Comparison of ENCODE assay signal across 9 cellular contexts in the genomic region with DNA sequence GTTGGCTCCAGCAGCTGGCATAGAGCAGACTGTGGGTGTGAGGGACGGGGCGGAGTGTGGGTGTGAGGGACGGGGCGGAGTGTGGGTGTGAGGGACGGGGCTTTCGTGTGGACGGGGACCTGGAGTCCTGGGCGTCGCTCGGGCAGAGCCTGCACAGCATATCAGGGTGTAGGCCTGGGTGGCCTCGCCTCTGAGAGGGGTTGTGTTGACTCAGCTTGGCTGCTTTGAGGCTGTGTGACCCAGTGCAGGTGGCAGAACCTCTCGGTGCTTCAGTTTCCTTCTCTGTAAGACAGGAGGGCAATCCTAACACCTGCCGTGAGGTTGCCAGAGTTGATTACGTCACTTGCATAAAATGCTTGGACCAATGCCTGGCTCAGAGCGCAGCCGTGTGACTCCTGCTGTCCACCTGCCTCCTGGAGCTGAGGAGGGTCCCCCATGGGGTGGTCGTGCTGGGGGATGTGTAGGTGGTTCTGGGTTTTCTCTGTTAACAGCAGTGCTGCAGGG. TPM values are rescaled to one million over a fixed set of nuclear protein-coding genes. Genes with fewer than 3 reads are reported as not detected.
DNase-seq lines count a peak whose midpoint lies in the region; ATAC-seq, FAIRE-seq and TF ChIP-seq lines count a peak whose summit lies in the region.
"Had no signal": no experiment of that assay in that cellular context is flagged by ENCODE, and none has a peak within 500 bp of the region (broad histone marks: within the 10 kb centered on the region; RNA-seq: fewer than 3 reads in every experiment).

No MANE protein-coding gene starts in this region.

- H3K9me3 Mint-ChIP-seq in activated naive CD4-positive, alpha-beta T cell treated with anti-CD3 and anti-CD28 coated beads, Interleukin-2, amount 10 ng/mL, durations not matched to agents 7 days and 5 days = no peaks in the 10 kb centered on the region

- BruUV-seq in HepG2 (replicated peaks; lab: Mats Ljungman, UMichigan) = no TSS peak

- in situ Hi-C loops in HepG2 (cut with HindIII; ENCODE audit: extremely low pct_ligation_motif_present, low pct_unique_long_range_greater_than_20kb) (no loop called here), transverse colon (cut with MboI; ENCODE audit: low pct_ligation_motif_present in 1 of 4, low pct_unique_long_range_greater_than_20kb in 1 of 4, low sequenced_read_pairs in 3 of 4) (no loop called here)

- H4K20me1 ChIP-seq in HepG2 (ENCODE audit: insufficient read depth, low read length) = no peaks in the 10 kb centered on the region; the same call in 1 of the 2 replicates

- TF ChIP-seq EP300 in HepG2 (IDR thresholded peaks at IDR 0.05; ENCODE audit: low read depth in 2 of 2, low read length in 2 of 2) (no peak), HepG2 (CRISPR knock-in tag; IDR thresholded peaks at IDR 0.05; ENCODE audit: borderline replicate concordance) (no peak), transverse colon (IDR thresholded peaks at IDR 0.05; ENCODE audit: low read depth) (no peak)

- H2AFZ ChIP-seq in HepG2 (ENCODE audit: low read length) = no peak overlapping the region

- TF ChIP-seq RAD21 in HepG2 (CRISPR knock-in tag; IDR thresholded peaks at IDR 0.05) = no peak

- intact Hi-C loops in HepG2 (cut with micrococcal nuclease; ENCODE audit: unreplicated experiment) (no loop called here), transverse colon (cut with DNase I; ENCODE audit: low total_unique reads) (no loop called here)

- no peak overlapping the region for H3K4me3 ChIP-seq in HepG2 (replicated peaks in 1 of 3; ENCODE audit: insufficient read depth in 1 of 3, low read depth in 2 of 3, low read length in 3 of 3)
- H3K4me3 ChIP-seq in transverse colon = no peak overlapping the region

- H3K9me3 ChIP-seq in HepG2 (ENCODE audit: low read length) (no peaks in the 10 kb centered on the region), transverse colon (no peaks in the 10 kb centered on the region)

- ATAC-seq in HepG2 (no peak), GM18502 (IDR thresholded peaks at IDR 0.05; ENCODE audit: poor library complexity, unreplicated experiment) (no peak)

- WGBS in HepG2 (ENCODE audit: low lambda C conversion rate) = 98% methylated on average over 12 of the region's 17 CpGs
- WGBS in transverse colon (ENCODE audit: low coverage in 1 of 2), 2 donors = 47 to 53% methylated on average over 3 to 17 of the region's 17 CpGs

- H3K4me3 Mint-ChIP-seq in activated naive CD4-positive, alpha-beta T cell treated with anti-CD3 and anti-CD28 coated beads, Interleukin-2, amount 10 ng/mL, durations not matched to agents 7 days and 5 days = no peak overlapping the region

- POLR2A ChIA-PET in HepG2 (lab: Yijun Ruan, JAX) = no interaction called here

- no peaks in the 10 kb centered on the region for H3K27me3 Mint-ChIP-seq in activated naive CD4-positive, alpha-beta T cell treated with anti-CD3 and anti-CD28 coated beads, Interleukin-2, amount 10 ng/mL, durations not matched to agents 7 days and 5 days

- H3K36me3 Mint-ChIP-seq in activated naive CD4-positive, alpha-beta T cell treated with anti-CD3 and anti-CD28 coated beads, Interleukin-2, amount 10 ng/mL, durations not matched to agents 7 days and 5 days = peaks cover 18% of the 10 kb centered on the region

- no peak for TF ChIP-seq CTCF in HepG2 (CRISPR knock-in tag; IDR thresholded peaks at IDR 0.05)
- no peak for TF ChIP-seq CTCF in transverse colon (IDR thresholded peaks at IDR 0.05)

- H3K36me3 ChIP-seq in HepG2 (replicated peaks in 1 of 2; ENCODE audit: control insufficient read depth in 1 of 2, insufficient read depth in 2 of 2, low read length in 2 of 2) = peaks cover 17 to 28% of the 10 kb centered on the region in 2 experiments; a peak in 3 of 5 replicates
- no peaks in the 10 kb centered on the region for H3K36me3 ChIP-seq in transverse colon

- no peak for FAIRE-seq in HepG2 (lab: Jason Lieb, UNC)

- H3K27ac ChIP-seq in HepG2 (ENCODE audit: extremely low read length, insufficient read depth, low read length) = no peak overlapping the region
- H3K27ac ChIP-seq in transverse colon = peak overlapping the region; percentile 73 to 87 (median 82)

- peak overlapping the region; percentile 58 for H3K27ac Mint-ChIP-seq in activated naive CD4-positive, alpha-beta T cell treated with anti-CD3 and anti-CD28 coated beads, Interleukin-2, amount 10 ng/mL, durations not matched to agents 7 days and 5 days

- H3K27me3 ChIP-seq in HepG2 (ENCODE audit: control insufficient read depth in 1 of 2, insufficient read depth in 2 of 2, low read length in 2 of 2) (no peaks in the 10 kb centered on the region), transverse colon (no peaks in the 10 kb centered on the region)

- H3K9ac ChIP-seq in HepG2 (ENCODE audit: insufficient read depth, low read depth, low read length) = no peak overlapping the region

- H3K79me2 ChIP-seq in HepG2 (ENCODE audit: insufficient read depth, low read length) = peaks cover 75% of the 10 kb centered on the region

- H3K4me1 ChIP-seq in HepG2 (ENCODE audit: insufficient read depth, low read length) = peaks cover 89% of the 10 kb centered on the region
- peaks cover 23 to 58% (median 44%) of the 10 kb centered on the region in 4 donors for H3K4me1 ChIP-seq in transverse colon

- no peak for DNase-seq in activated naive CD4-positive, alpha-beta T cell treated with anti-CD3 and anti-CD28 coated beads, Interleukin-2, amount 10 ng/mL, durations not matched to agents 7 days and 5 days
- DNase-seq in activated naive CD4-positive, alpha-beta T cell (lab: John Stamatoyannopoulos, UW) = no peak
- DNase-seq in astrocyte of the hippocampus (ENCODE audit: low read depth, low spot score) (peak; percentile 63), HepG2 (ENCODE audit: low spot score) (no peak), transverse colon (peak; percentile 84), COR-L47 (lab: John Stamatoyannopoulos, UW) (no peak), NCI-H526 (lab: John Stamatoyannopoulos, UW) (no peak)
- DNase-seq: DMS153 had no signal

- CTCF ChIA-PET in activated naive CD4-positive, alpha-beta T cell treated with anti-CD3 and anti-CD28 coated beads, Interleukin-2, amount 10 ng/mL, durations not matched to agents 7 days and 5 days (lab: Charles Lee) = interaction anchor here (0.6 kb wide), 1 partner anchor 1125 kb away, joined by 3 read pairs; no protein-coding TSS in a partner anchor
- CTCF ChIA-PET in HepG2 (lab: Yijun Ruan, JAX; ENCODE audit: low intra/inter-chr PET ratio, low total read pairs) = no interaction called here

- H3K4me2 ChIP-seq in HepG2 (ENCODE audit: low read depth, low read length) = no peak overlapping the region

- H3K4me1 Mint-ChIP-seq in activated naive CD4-positive, alpha-beta T cell treated with anti-CD3 and anti-CD28 coated beads, Interleukin-2, amount 10 ng/mL, durations not matched to agents 7 days and 5 days = peaks cover 45% of the 10 kb centered on the region

- TF ChIP-seq POLR2A in HepG2 (IDR thresholded peaks at IDR 0.05; ENCODE audit: insufficient read depth in 1 of 2, low read depth in 2 of 2, low read length in 2 of 2) (no peak), transverse colon (IDR thresholded peaks at IDR 0.05) (peak; percentile 5)

RNA-seq across cellular contexts. Expression of a gene that starts 15.3 kb away (rescaled TPM):
- 114 and 151 TPM in 2 replicates for total RNA-seq in HepG2 (2016; rRNA removed; fragmentation: Illumina TruSeq; extraction: Trizol)
- 28.6 and 35.2 TPM in 2 replicates for total RNA-seq in HepG2 (2016; cell fraction: cytosol; rRNA removed; fragmentation: Illumina TruSeq; extraction: Trizol; ENCODE audit: low read depth)
- 115 and 149 TPM in 2 replicates for total RNA-seq in HepG2 (2016; cell fraction: insoluble cytoplasmic fraction; rRNA removed; fragmentation: Illumina TruSeq; extraction: Trizol)
- total RNA-seq in HepG2 (2016; cell fraction: membrane; rRNA removed; fragmentation: Illumina TruSeq; extraction: Trizol) = 62.0 and 68.5 TPM in 2 replicates
- 61.1 and 71.3 TPM in 2 replicates for total RNA-seq in HepG2 (2016; cell fraction: nucleus; rRNA removed; fragmentation: Illumina TruSeq; extraction: Trizol)
- polyA plus RNA-seq in HepG2 (2011; rRNA removed) = 165 and 184 TPM in 2 replicates
- 146 and 162 TPM in 2 replicates for polyA plus RNA-seq in HepG2 (2011; cell fraction: cytosol; rRNA removed)
- polyA plus RNA-seq in HepG2 (2011; cell fraction: nucleus; rRNA removed) = 215 and 264 TPM in 2 replicates
- 82.4 and 87.9 TPM in 2 replicates for polyA plus RNA-seq in HepG2 (2012)
- 45.4 and 55.7 TPM in 2 replicates for polyA plus RNA-seq in HepG2 (2016; cell fraction: cytosol; fragmentation: Illumina TruSeq; extraction: Trizol; ENCODE audit: low read depth)
- 135 and 141 TPM in 2 replicates for polyA plus RNA-seq in HepG2 (2016; cell fraction: insoluble cytoplasmic fraction; fragmentation: Illumina TruSeq; extraction: Trizol; ENCODE audit: low read depth)
- polyA plus RNA-seq in HepG2 (2016; cell fraction: membrane; fragmentation: Illumina TruSeq; extraction: Trizol; ENCODE audit: low read depth) = 56.2 and 56.5 TPM in 2 replicates
- 113 and 114 TPM in 2 replicates for polyA plus RNA-seq in HepG2 (2016; cell fraction: nucleus; fragmentation: Illumina TruSeq; extraction: Trizol; ENCODE audit: insufficient read depth, low read depth)
- polyA minus RNA-seq in HepG2 (2011; rRNA and poly(A)+ RNA removed; ENCODE audit: low replicate concordance) = 159 and 241 TPM in 2 replicates
- polyA minus RNA-seq in HepG2 (2011; cell fraction: cytosol; rRNA and poly(A)+ RNA removed) = 48.1 and 61.1 TPM in 2 replicates
- 60.5 and 61.0 TPM in 2 replicates for polyA minus RNA-seq in HepG2 (2011; cell fraction: nucleus; rRNA and poly(A)+ RNA removed)
- 100 to 1,000 TPM in 2 of 4 donors, 10 to 100 TPM in 2; 85.8 to 117 (median 103) TPM for total RNA-seq in transverse colon

RNA-seq across cellular contexts. Expression of a gene that starts 41.9 kb away (rescaled TPM):
- 11.7 and 15.8 TPM in 2 replicates for total RNA-seq in HepG2 (2016; rRNA removed; fragmentation: Illumina TruSeq; extraction: Trizol)
- 8.0 and 9.1 TPM in 2 replicates for total RNA-seq in HepG2 (2016; cell fraction: cytosol; rRNA removed; fragmentation: Illumina TruSeq; extraction: Trizol; ENCODE audit: low read depth)
- total RNA-seq in HepG2 (2016; cell fraction: insoluble cytoplasmic fraction; rRNA removed; fragmentation: Illumina TruSeq; extraction: Trizol) = 11.9 and 14.9 TPM in 2 replicates
- 9.8 and 11.8 TPM in 2 replicates for total RNA-seq in HepG2 (2016; cell fraction: membrane; rRNA removed; fragmentation: Illumina TruSeq; extraction: Trizol)
- total RNA-seq in HepG2 (2016; cell fraction: nucleus; rRNA removed; fragmentation: Illumina TruSeq; extraction: Trizol) = 6.6 and 7.1 TPM in 2 replicates
- polyA plus RNA-seq in HepG2 (2011; rRNA removed) = 94.1 and 110 TPM in 2 replicates
- polyA plus RNA-seq in HepG2 (2011; cell fraction: cytosol; rRNA removed) = 129 and 137 TPM in 2 replicates
- 53.4 and 59.2 TPM in 2 replicates for polyA plus RNA-seq in HepG2 (2011; cell fraction: nucleus; rRNA removed)
- polyA plus RNA-seq in HepG2 (2012) = 58.7 and 69.9 TPM in 2 replicates
- 34.3 and 43.0 TPM in 2 replicates for polyA plus RNA-seq in HepG2 (2016; cell fraction: cytosol; fragmentation: Illumina TruSeq; extraction: Trizol; ENCODE audit: low read depth)
- 53.0 and 57.2 TPM in 2 replicates for polyA plus RNA-seq in HepG2 (2016; cell fraction: insoluble cytoplasmic fraction; fragmentation: Illumina TruSeq; extraction: Trizol; ENCODE audit: low read depth)
- polyA plus RNA-seq in HepG2 (2016; cell fraction: membrane; fragmentation: Illumina TruSeq; extraction: Trizol; ENCODE audit: low read depth) = 32.8 and 40.2 TPM in 2 replicates
- 34.9 and 36.2 TPM in 2 replicates for polyA plus RNA-seq in HepG2 (2016; cell fraction: nucleus; fragmentation: Illumina TruSeq; extraction: Trizol; ENCODE audit: insufficient read depth, low read depth)
- polyA minus RNA-seq in HepG2 (2011; rRNA and poly(A)+ RNA removed; ENCODE audit: low replicate concordance) = 37.2 and 51.7 TPM in 2 replicates
- polyA minus RNA-seq in HepG2 (2011; cell fraction: cytosol; rRNA and poly(A)+ RNA removed) = 24.0 and 25.6 TPM in 2 replicates
- 9.0 and 15.4 TPM in 2 replicates for polyA minus RNA-seq in HepG2 (2011; cell fraction: nucleus; rRNA and poly(A)+ RNA removed)
- 10 to 100 TPM; 16.1 to 61.7 (median 19.6) TPM for total RNA-seq in transverse colon

RNA-seq across cellular contexts. Expression of a gene that starts 55.2 kb away (rescaled TPM):
- total RNA-seq in HepG2 (2016; rRNA removed; fragmentation: Illumina TruSeq; extraction: Trizol) (24.6 and 35.1 TPM in 2 replicates), transverse colon (10 to 100 TPM in 2 of 4 donors, 1 to 10 TPM in 2; 5.2 to 26.1 (median 11.1) TPM)
- 16.9 and 17.1 TPM in 2 replicates for total RNA-seq in HepG2 (2016; cell fraction: cytosol; rRNA removed; fragmentation: Illumina TruSeq; extraction: Trizol; ENCODE audit: low read depth)
- total RNA-seq in HepG2 (2016; cell fraction: insoluble cytoplasmic fraction; rRNA removed; fragmentation: Illumina TruSeq; extraction: Trizol) = 24.1 and 32.9 TPM in 2 replicates
- 10.3 and 11.2 TPM in 2 replicates for total RNA-seq in HepG2 (2016; cell fraction: membrane; rRNA removed; fragmentation: Illumina TruSeq; extraction: Trizol)
- 29.9 and 34.8 TPM in 2 replicates for total RNA-seq in HepG2 (2016; cell fraction: nucleus; rRNA removed; fragmentation: Illumina TruSeq; extraction: Trizol)
- polyA plus RNA-seq in HepG2 (2011; rRNA removed) = 20.1 and 22.2 TPM in 2 replicates
- 11.2 and 11.3 TPM in 2 replicates for polyA plus RNA-seq in HepG2 (2011; cell fraction: cytosol; rRNA removed)
- 110 and 114 TPM in 2 replicates for polyA plus RNA-seq in HepG2 (2011; cell fraction: nucleus; rRNA removed)
- 22.7 and 27.0 TPM in 2 replicates for polyA plus RNA-seq in HepG2 (2012)
- polyA plus RNA-seq in HepG2 (2016; cell fraction: cytosol; fragmentation: Illumina TruSeq; extraction: Trizol; ENCODE audit: low read depth) = 3.0 and 3.7 TPM in 2 replicates
- 25.7 and 32.8 TPM in 2 replicates for polyA plus RNA-seq in HepG2 (2016; cell fraction: insoluble cytoplasmic fraction; fragmentation: Illumina TruSeq; extraction: Trizol; ENCODE audit: low read depth)
- polyA plus RNA-seq in HepG2 (2016; cell fraction: membrane; fragmentation: Illumina TruSeq; extraction: Trizol; ENCODE audit: low read depth) = 4.3 and 6.1 TPM in 2 replicates
- 70.6 and 74.1 TPM in 2 replicates for polyA plus RNA-seq in HepG2 (2016; cell fraction: nucleus; fragmentation: Illumina TruSeq; extraction: Trizol; ENCODE audit: insufficient read depth, low read depth)
- 9.8 and 26.9 TPM in 2 replicates for polyA minus RNA-seq in HepG2 (2011; rRNA and poly(A)+ RNA removed; ENCODE audit: low replicate concordance)
- polyA minus RNA-seq in HepG2 (2011; cell fraction: cytosol; rRNA and poly(A)+ RNA removed) = 5.9 and 9.7 TPM in 2 replicates
- 27.0 and 37.2 TPM in 2 replicates for polyA minus RNA-seq in HepG2 (2011; cell fraction: nucleus; rRNA and poly(A)+ RNA removed)

Comparison
In these comparisons a context has a peak if more than half of its experiments do, and no peak if none do; other contexts are left out.
1. DNase-seq: peak in astrocyte of the hippocampus (single experiment) and transverse colon (single experiment); none in activated naive CD4-positive, alpha-beta T cell treated with anti-CD3 and anti-CD28 coated beads, Interleukin-2, amount 10 ng/mL, durations not matched to agents 7 days and 5 days (single experiment), activated naive CD4-positive, alpha-beta T cell (0 of 4), HepG2 (single experiment), COR-L47 (single experiment) and NCI-H526 (0 of 2).